ENCODE assay signal across 13 cellular contexts in genomic region chr1:208187499-208188041, GRCh38. TPM values are rescaled to one million over a fixed set of nuclear protein-coding genes. Genes with fewer than 3 reads are reported as not detected.
DNase-seq lines count a peak whose midpoint lies in the region; ATAC-seq and TF ChIP-seq lines count a peak whose summit lies in the region.
"Had no signal": no experiment of that assay in that cellular context is flagged by ENCODE, and none has a peak within 500 bp of the region (broad histone marks: within the 10 kb centered on the region; RNA-seq: fewer than 3 reads in every experiment).

No MANE protein-coding gene starts in this region.

- DNase-seq in WERI-Rb-1 (no peak), NCI-H2081 (lab: John Stamatoyannopoulos, UW) (no peak), posterior cingulate gyrus (no peak), tibial nerve (ENCODE audit: low spot score in 2 of 2) (no peak)
- no peak for DNase-seq in CD4-positive, alpha-beta T cell
- DNase-seq: effector CD4-positive, alpha-beta T cell; stimulated activated CD4-positive, alpha-beta T cell treated with anti-CD3 and anti-CD28 coated beads, Interleukin-4, amount 100 ng/mL, for 24 hours had no signal

- H3K27me3 Mint-ChIP-seq in CD4-positive, alpha-beta T cell, result peaks cover 10% of the 10 kb centered on the region

- TF ChIP-seq CTCF in WERI-Rb-1 (IDR thresholded peaks at IDR 0.05; ENCODE audit: low read depth, low read length) (no peak), tibial nerve (IDR thresholded peaks at IDR 0.05) (no peak)
- no peak for TF ChIP-seq CTCF in CD4-positive, alpha-beta T cell (IDR thresholded peaks at IDR 0.05)

- CTCF ChIA-PET in CD4-positive, alpha-beta T cell (lab: Charles Lee), result no interaction called here

- H3K27ac ChIP-seq in WERI-Rb-1 (peak overlapping the region; percentile 60), tibial nerve (no peak overlapping the region)
- no peak overlapping the region for H3K27ac ChIP-seq in CD4-positive, alpha-beta T cell (ENCODE audit: low read depth, low read length)
- H3K27ac ChIP-seq: C4-2B, neutrophil had no signal

- H3K36me3 ChIP-seq in WERI-Rb-1 (no peaks in the 10 kb centered on the region), tibial nerve (no peaks in the 10 kb centered on the region)
- H3K36me3 ChIP-seq: neutrophil had no signal

- 85 to 86% methylated on average over 7 of the region's 7 CpGs for WGBS in tibial nerve, 2 donors

- H3K4me1 ChIP-seq in tibial nerve, result peaks cover 0 to 14% (median 0%) of the 10 kb centered on the region in 4 donors

- H3K9me3 Mint-ChIP-seq in CD4-positive, alpha-beta T cell, result no peaks in the 10 kb centered on the region
- H3K9me3 Mint-ChIP-seq: activated naive CD4-positive, alpha-beta T cell treated with anti-CD3 and anti-CD28 coated beads, Interleukin-2, amount 50 U/mL, for 72 hours had no signal

- H3K4me3 ChIP-seq in WERI-Rb-1 (ENCODE audit: low read depth, low read length) (no peak overlapping the region), tibial nerve (no peak overlapping the region)

- TF ChIP-seq POLR2A in tibial nerve (IDR thresholded peaks at IDR 0.05), result no peak

- no peak overlapping the region for H3K27ac Mint-ChIP-seq in CD4-positive, alpha-beta T cell
- H3K27ac Mint-ChIP-seq: activated naive CD4-positive, alpha-beta T cell treated with anti-CD3 and anti-CD28 coated beads, Interleukin-2, amount 50 U/mL, for 72 hours had no signal

- no peak for TF ChIP-seq EP300 in tibial nerve (IDR thresholded peaks at IDR 0.05)

- POLR2A ChIA-PET in CD4-positive, alpha-beta T cell (lab: Charles Lee), result no interaction called here

- no peaks in the 10 kb centered on the region for H3K27me3 ChIP-seq in WERI-Rb-1 (ENCODE audit: insufficient read depth, low read depth, severe bottlenecking)
- no peaks in the 10 kb centered on the region for H3K27me3 ChIP-seq in CD4-positive, alpha-beta T cell (ENCODE audit: control insufficient read depth, insufficient read depth, low read length)
- H3K27me3 ChIP-seq in tibial nerve, result no peaks in the 10 kb centered on the region

- H3K4me1 Mint-ChIP-seq in CD4-positive, alpha-beta T cell (ENCODE audit: low read depth), result peaks cover 7% of the 10 kb centered on the region

- intact Hi-C loops in posterior cingulate gyrus (cut with DNase I), result loop anchor here (5.0 kb wide), 1 partner anchor 50 kb away; no protein-coding TSS in a partner anchor
- intact Hi-C loops in CD4-positive, alpha-beta T cell (cut with DNase I, micrococcal nuclease), result no loop called here

- ATAC-seq in GM18502 (IDR thresholded peaks at IDR 0.05; ENCODE audit: poor library complexity, unreplicated experiment) (peak; percentile 70), GM21381 (IDR thresholded peaks at IDR 0.05; ENCODE audit: unreplicated experiment) (peak; percentile 69), HG03095 (IDR thresholded peaks at IDR 0.05; ENCODE audit: unreplicated experiment) (peak; percentile 68)
- no peak for ATAC-seq in CD4-positive, alpha-beta T cell (ENCODE audit: poor library complexity)
- ATAC-seq: activated naive CD4-positive, alpha-beta T cell treated with anti-CD3 and anti-CD28 coated beads, Interleukin-2, amount 50 U/mL, for 72 hours had no signal

- H3K9me3 ChIP-seq in WERI-Rb-1 (ENCODE audit: severe bottlenecking) (no peaks in the 10 kb centered on the region), tibial nerve (no peaks in the 10 kb centered on the region)
- H3K9me3 ChIP-seq in CD4-positive, alpha-beta T cell (ENCODE audit: control insufficient read depth, low read length), result no peaks in the 10 kb centered on the region
- H3K9me3 ChIP-seq: neutrophil had no signal

- no peaks in the 10 kb centered on the region for H3K36me3 Mint-ChIP-seq in CD4-positive, alpha-beta T cell (ENCODE audit: low read depth)
- H3K36me3 Mint-ChIP-seq: activated naive CD4-positive, alpha-beta T cell treated with anti-CD3 and anti-CD28 coated beads, Interleukin-2, amount 50 U/mL, for 72 hours had no signal

- no peak overlapping the region for H3K4me3 Mint-ChIP-seq in CD4-positive, alpha-beta T cell

RNA-seq across cellular contexts. Expression of gene PLXNA2, which starts 56.6 kb away (rescaled TPM):
- total RNA-seq in CD4-positive, alpha-beta T cell, result under 1 TPM; 0.75 to 0.77 TPM
- total RNA-seq in tibial nerve, result 10 to 100 TPM; 17.2 to 29.7 (median 24.6) TPM

Comparison
In these comparisons a context has a peak if more than half of its experiments do, and no peak if none do; other contexts are left out.
1. RNA of gene PLXNA2, which starts 56.6 kb away (total RNA-seq): 17.2 to 29.7 TPM in tibial nerve; 0.75 to 0.77 TPM in CD4-positive, alpha-beta T cell; every median in the first group is over 10 times any median in the second.